Comparison of ENCODE assay signal across 20 cellular contexts in the genomic region with DNA sequence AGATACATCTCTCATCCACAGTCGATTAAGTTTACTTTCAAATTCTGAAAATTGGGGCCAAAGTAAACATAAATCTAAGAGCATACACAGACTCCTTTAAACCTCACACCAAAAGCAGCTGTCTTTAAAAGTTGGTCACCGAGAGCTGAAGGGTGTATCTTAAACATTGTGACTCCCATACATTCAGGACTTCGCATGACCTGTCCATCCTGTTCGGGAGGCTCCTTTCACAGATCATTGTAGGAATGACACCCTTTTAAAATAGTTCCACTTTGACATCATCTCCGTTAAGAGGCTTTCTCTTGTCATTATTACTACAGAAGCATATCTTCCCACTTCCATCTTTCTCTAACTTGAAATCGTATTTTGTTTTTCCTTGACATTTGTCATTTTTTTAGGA.
DNase-seq lines count a peak whose midpoint lies in the region; TF ChIP-seq lines count a peak whose summit lies in the region.
"Had no signal": no experiment of that assay in that cellular context is flagged by ENCODE, and none has a peak within 500 bp of the region (broad histone marks: within the 10 kb centered on the region; RNA-seq: fewer than 3 reads in every experiment).

No MANE protein-coding gene starts in this region.

- TF ChIP-seq CTCF in PC-9 (conservative IDR thresholded peaks at IDR 0.05) (no peak), neural progenitor cell (IDR thresholded peaks at IDR 0.05) (no peak), tibial artery (IDR thresholded peaks at IDR 0.05) (no peak)

- H3K27ac ChIP-seq in PC-9 = no peak overlapping the region
- no peak overlapping the region for H3K27ac ChIP-seq in neural progenitor cell
- no peak overlapping the region for H3K27ac ChIP-seq in tibial artery
- H3K27ac ChIP-seq: BLaER1, HL-60 had no signal

- POLR2A ChIA-PET in PC-9 (lab: Charles Lee; ENCODE audit: unreplicated experiment) = no interaction called here

- no peaks in the 10 kb centered on the region for H3K9me2 ChIP-seq in PC-9 (ENCODE audit: insufficient read depth)

- CTCF ChIA-PET in PC-9 (lab: Charles Lee) = no interaction called here

- no peaks in the 10 kb centered on the region for H3K79me2 ChIP-seq in PC-9 (ENCODE audit: low read depth)
- no peaks in the 10 kb centered on the region for H3K79me2 ChIP-seq in neural progenitor cell (ENCODE audit: low read depth)

- no TSS peak for BruUV-seq in PC-9 (replicated peaks; lab: Mats Ljungman, UMichigan)

- H3K4me3 Mint-ChIP-seq in neural progenitor cell = no peak overlapping the region
- H3K4me3 Mint-ChIP-seq: CD4-positive, CD25-positive, alpha-beta regulatory T cell had no signal

- no peak overlapping the region for H3K9ac ChIP-seq in neural progenitor cell
- H3K9ac ChIP-seq: BLaER1, SK-N-SH had no signal

- intact Hi-C loops in PC-9 (cut with micrococcal nuclease; ENCODE audit: unreplicated experiment) (no loop called here), tibial artery (cut with DNase I; ENCODE audit: low total_unique reads) (no loop called here)

- H4K20me1 ChIP-seq in PC-9 (ENCODE audit: insufficient read depth) (no peaks in the 10 kb centered on the region; the same call in 1 of the 2 replicates), neural progenitor cell (ENCODE audit: low read depth) (no peaks in the 10 kb centered on the region)
- H4K20me1 ChIP-seq: BLaER1 had no signal

- H3F3A ChIP-seq in PC-9 (ENCODE audit: insufficient read depth, low read depth) (no peaks in the 10 kb centered on the region), neural progenitor cell (ENCODE audit: low read depth) (no peaks in the 10 kb centered on the region)

- no peak overlapping the region for H3K27ac Mint-ChIP-seq in neural progenitor cell
- H3K27ac Mint-ChIP-seq: CD4-positive, CD25-positive, alpha-beta regulatory T cell had no signal

- H3K27me3 Mint-ChIP-seq in neural progenitor cell (ENCODE audit: insufficient read depth, low read depth) = no peaks in the 10 kb centered on the region
- H3K27me3 Mint-ChIP-seq: CD4-positive, CD25-positive, alpha-beta regulatory T cell had no signal

- H3K9me3 ChIP-seq in PC-9 (ENCODE audit: insufficient read depth, low read depth) (no peaks in the 10 kb centered on the region), neural progenitor cell (ENCODE audit: low read depth) (no peaks in the 10 kb centered on the region), tibial artery (no peaks in the 10 kb centered on the region)
- H3K9me3 ChIP-seq: BLaER1, SK-N-SH had no signal

- H3K4me2 ChIP-seq in PC-9 = peak overlapping the region; percentile 34; the same call in 1 of the 2 replicates
- no peak overlapping the region for H3K4me2 ChIP-seq in neural progenitor cell
- H3K4me2 ChIP-seq: BLaER1, SK-N-SH had no signal

- H3K27me3 ChIP-seq in PC-9 (ENCODE audit: insufficient read depth, low read depth) (no peaks in the 10 kb centered on the region), neural progenitor cell (no peaks in the 10 kb centered on the region), tibial artery (no peaks in the 10 kb centered on the region)
- H3K27me3 ChIP-seq: BLaER1 had no signal

- no peak overlapping the region; the same call in 1 of the 2 replicates for H3K4me3 ChIP-seq in PC-9
- no peak overlapping the region for H3K4me3 ChIP-seq in neural progenitor cell
- H3K4me3 ChIP-seq in tibial artery = no peak overlapping the region
- H3K4me3 ChIP-seq: BLaER1 had no signal

- H2AFZ ChIP-seq in PC-9 = no peak overlapping the region
- H2AFZ ChIP-seq in neural progenitor cell (replicated peaks) = peak overlapping the region; percentile 29

- H3K4me1 ChIP-seq in PC-9 (replicated peaks; ENCODE audit: insufficient read depth) (no peaks in the 10 kb centered on the region), neural progenitor cell (peaks cover 6% of the 10 kb centered on the region), tibial artery (no peaks in the 10 kb centered on the region)
- H3K4me1 ChIP-seq: BLaER1 had no signal

- DNase-seq in NCI-H345 (lab: John Stamatoyannopoulos, UW) (peak; percentile 3), NCI-H345 treated with DMSO at 0.1 percent for 48 hours (lab: John Stamatoyannopoulos, UW; ENCODE audit: unreplicated experiment) (no peak), PC-9 (peak in 1 of 2 experiments; percentile 4), neural progenitor cell (ENCODE audit: low spot score) (no peak), NCI-H82 treated with DMSO at 0.1 percent for 48 hours (lab: John Stamatoyannopoulos, UW; ENCODE audit: unreplicated experiment) (no peak), tibial artery (no peak)
- DNase-seq in activated naive CD4-positive, alpha-beta T cell treated with Interleukin-2 at 50 U/mL for 16 hours = no peak
- DNase-seq: CD4-positive, CD25-positive, alpha-beta regulatory T cell; HCEC 1CT; NCI-H1092; NCI-H1436; NCI-H187 treated with DMSO at 0.1 percent for 48 hours; NCI-H2171 treated with DMSO at 0.1 percent for 48 hours; NCI-H446 treated with DMSO at 0.1 percent for 48 hours; NCI-H526; NCI-H82; OCI-M1; SK-N-SH had no signal

- H3K9me3 Mint-ChIP-seq in neural progenitor cell = no peaks in the 10 kb centered on the region

- no peaks in the 10 kb centered on the region for H3K4me1 Mint-ChIP-seq in neural progenitor cell
- H3K4me1 Mint-ChIP-seq: CD4-positive, CD25-positive, alpha-beta regulatory T cell had no signal

- no peaks in the 10 kb centered on the region for H3K36me3 Mint-ChIP-seq in neural progenitor cell
- H3K36me3 Mint-ChIP-seq: CD4-positive, CD25-positive, alpha-beta regulatory T cell had no signal

- no peaks in the 10 kb centered on the region for H3K36me3 ChIP-seq in PC-9 (ENCODE audit: low read depth)
- H3K36me3 ChIP-seq in neural progenitor cell = no peaks in the 10 kb centered on the region
- H3K36me3 ChIP-seq in tibial artery = no peaks in the 10 kb centered on the region
- H3K36me3 ChIP-seq: BLaER1 had no signal
